ENCODE assay signal across 11 cellular contexts in the genomic region with DNA sequence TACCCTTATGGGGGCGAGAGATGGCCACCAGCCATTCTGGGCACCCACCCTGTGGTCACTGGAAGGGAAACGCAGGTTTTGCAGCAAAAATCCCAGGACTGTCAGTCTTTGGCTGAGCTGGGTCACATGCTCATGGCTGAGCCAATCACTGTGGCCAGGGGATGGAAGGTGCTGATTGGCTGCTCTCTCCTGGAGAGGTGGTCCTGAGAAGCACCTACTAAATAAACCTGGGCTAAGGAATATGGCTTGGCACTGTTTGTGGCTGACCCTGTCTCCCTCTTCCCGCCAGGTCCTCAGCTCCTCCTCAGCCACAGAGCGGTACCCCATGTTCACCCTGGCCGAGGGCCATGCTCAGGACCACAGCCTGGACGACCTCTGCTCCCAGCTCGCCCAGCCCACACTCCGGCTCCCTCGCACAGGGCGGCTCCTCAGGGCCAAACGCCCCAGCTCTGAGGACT. TPM values are rescaled to one million over a fixed set of nuclear protein-coding genes. Genes with fewer than 3 reads are reported as not detected.
A peak's percentile ranks its signal among the peaks of the same experiment; 100 is the strongest.
DNase-seq lines count a peak whose midpoint lies in the region; ATAC-seq and TF ChIP-seq lines count a peak whose summit lies in the region.
"Had no signal": no experiment of that assay in that cellular context is flagged by ENCODE, and none has a peak within 500 bp of the region (broad histone marks: within the 10 kb centered on the region; RNA-seq: fewer than 3 reads in every experiment).

No MANE protein-coding gene starts in this region.

- H3K27me3 ChIP-seq in right cardiac atrium (ENCODE audit: control insufficient read depth, insufficient read depth) = no peaks in the 10 kb centered on the region

- in situ Hi-C loops in GM18951 (cut with MboI; ENCODE audit: low sequenced_read_pairs, unreplicated experiment) = no loop called here

- H3K4me3 Mint-ChIP-seq in T-helper 2 cell treated with Interferon-gamma antibody and Interleukin-4, amounts not matched to agents 5 μg/mL and 100 μg/mL, for 36 hours = peak overlapping the region; percentile 64

- no peak overlapping the region for H3K4me3 ChIP-seq in right cardiac atrium (ENCODE audit: low read length)
- H3K4me3 ChIP-seq: thoracic aorta had no signal

- intact Hi-C loops in right cardiac atrium (cut with DNase I) = no loop called here

- H3K27ac Mint-ChIP-seq in T-helper 2 cell treated with Interferon-gamma antibody and Interleukin-4, amounts not matched to agents 5 μg/mL and 100 μg/mL, for 36 hours = peak overlapping the region; percentile 94

- peaks cover 36% of the 10 kb centered on the region for H3K4me1 Mint-ChIP-seq in T-helper 2 cell treated with Interferon-gamma antibody and Interleukin-4, amounts not matched to agents 5 μg/mL and 100 μg/mL, for 36 hours (ENCODE audit: low read depth)

- H3K27ac ChIP-seq in right cardiac atrium (ENCODE audit: low read length) = no peak overlapping the region
- H3K27ac ChIP-seq: thoracic aorta had no signal

- H3K4me1 ChIP-seq in right cardiac atrium (ENCODE audit: control insufficient read depth, insufficient read depth, low read length) = no peaks in the 10 kb centered on the region

- 79% methylated on average over 11 of the region's 11 CpGs for WGBS in right cardiac atrium

- H3K36me3 Mint-ChIP-seq in T-helper 2 cell treated with Interferon-gamma antibody and Interleukin-4, amounts not matched to agents 5 μg/mL and 100 μg/mL, for 36 hours (ENCODE audit: low read depth) = peaks cover 62% of the 10 kb centered on the region

- TF ChIP-seq POLR2A in GM18951 (IDR thresholded peaks at IDR 0.05; ENCODE audit: extremely low read depth, insufficient read depth, insufficient read length) = peak; percentile 29

- H3K9me3 Mint-ChIP-seq in T-helper 2 cell treated with Interferon-gamma antibody and Interleukin-4, amounts not matched to agents 5 μg/mL and 100 μg/mL, for 36 hours = no peaks in the 10 kb centered on the region

- DNase-seq in AG20443 (ENCODE audit: low spot score) (peak; percentile 39), right cardiac atrium (no peak), ureter (ENCODE audit: low spot score) (no peak), activated gamma-delta T cell treated with Interleukin-2 at 50 U/mL for 16 hours (no peak)
- DNase-seq in T-helper 2 cell treated with Interferon-gamma antibody and Interleukin-4, amounts not matched to agents 5 μg/mL and 100 μg/mL, for 36 hours (ENCODE audit: low spot score) = no peak

- ATAC-seq in right cardiac atrium (peak; percentile 13 to 28), HG02759 (IDR thresholded peaks at IDR 0.05; ENCODE audit: unreplicated experiment) (no peak), GM18520 (IDR thresholded peaks at IDR 0.05; ENCODE audit: unreplicated experiment) (no peak)

- no peaks in the 10 kb centered on the region for H3K27me3 Mint-ChIP-seq in T-helper 2 cell treated with Interferon-gamma antibody and Interleukin-4, amounts not matched to agents 5 μg/mL and 100 μg/mL, for 36 hours (ENCODE audit: low read depth)

- H3K9me3 ChIP-seq in right cardiac atrium (ENCODE audit: control insufficient read depth, low read length) = no peaks in the 10 kb centered on the region
- H3K9me3 ChIP-seq: thoracic aorta had no signal

RNA-seq across cellular contexts. Expression of gene ATG4D, which starts 8.9 kb away (rescaled TPM):
- total RNA-seq in right cardiac atrium = 10 to 100 TPM; 45.1 to 54.0 (median 48.9) TPM
- 48.0 TPM for polyA plus RNA-seq in right cardiac atrium
- 36.7 TPM for total RNA-seq in ureter

RNA-seq across cellular contexts. Expression of gene KRI1, which starts 13.2 kb away (rescaled TPM):
- total RNA-seq in right cardiac atrium (10 to 100 TPM; 10.5 to 13.0 (median 12.1) TPM), ureter (32.5 TPM)
- polyA plus RNA-seq in right cardiac atrium = 9.3 TPM

RNA-seq across cellular contexts. Expression of gene CDKN2D, which starts 16.2 kb away (rescaled TPM):
- 1 to 10 TPM; 6.1 to 7.6 (median 7.0) TPM for total RNA-seq in right cardiac atrium
- polyA plus RNA-seq in right cardiac atrium = 9.4 TPM
- 5.4 TPM for total RNA-seq in ureter

RNA-seq across cellular contexts. Expression of gene AP1M2, which starts 34.5 kb away (rescaled TPM):
- total RNA-seq in right cardiac atrium (not detected), ureter (81.4 TPM)
- 0.09 TPM for polyA plus RNA-seq in right cardiac atrium
- total RNA-seq: dermis microvascular lymphatic vessel endothelial cell had no signal

RNA-seq across cellular contexts. Expression of gene S1PR5, which starts 35.4 kb away (rescaled TPM):
- under 1 TPM in 3 of 4 donors, not detected in 1; 0.15 to 0.31 (median 0.19) TPM for total RNA-seq in right cardiac atrium
- 0.16 TPM for polyA plus RNA-seq in right cardiac atrium
- 4.6 TPM for total RNA-seq in ureter
- total RNA-seq: dermis microvascular lymphatic vessel endothelial cell had no signal
- polyA plus RNA-seq: neural cell had no signal

Comparison
In these comparisons a context has a peak if more than half of its experiments do, and no peak if none do; other contexts are left out.
1. ATAC-seq: peak in right cardiac atrium (2 of 2); none in HG02759 (single experiment) and GM18520 (single experiment).